In the genomic region with DNA sequence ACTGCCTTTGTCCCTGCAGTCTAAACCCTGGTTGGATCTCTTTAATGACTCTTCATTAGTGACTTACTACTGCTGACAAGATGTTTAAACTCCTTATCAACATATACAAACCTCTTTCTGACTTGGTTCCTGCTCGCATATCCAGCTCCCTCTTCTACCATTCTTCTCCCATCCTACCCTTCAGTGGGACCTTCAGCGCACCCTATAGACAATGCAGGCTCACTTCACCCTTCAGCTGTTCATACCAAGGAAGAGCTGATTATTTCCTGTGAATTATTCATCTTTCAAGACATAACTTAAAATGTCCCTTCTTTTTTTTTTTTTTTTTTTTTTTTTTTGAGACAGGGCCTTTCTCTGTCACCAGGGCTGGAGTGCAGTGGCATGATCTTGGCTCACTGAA, we compare ENCODE assay signal across 11 cellular contexts.
DNase-seq lines count a peak whose midpoint lies in the region; ATAC-seq and TF ChIP-seq lines count a peak whose summit lies in the region.
"Had no signal": no experiment of that assay in that cellular context is flagged by ENCODE, and none has a peak within 500 bp of the region (broad histone marks: within the 10 kb centered on the region; RNA-seq: fewer than 3 reads in every experiment).

No MANE protein-coding gene starts in this region.

- H4K20me1 ChIP-seq in GM23338 (replicated peaks; ENCODE audit: insufficient read depth), result no peaks in the 10 kb centered on the region; the same call in 1 of the 2 replicates

- peak; percentile 17 for DNase-seq in Daoy (ENCODE audit: low read depth)
- DNase-seq in GM23338 (ENCODE audit: low spot score), result peak; percentile 66
- peak; percentile 69 for DNase-seq in NCI-H146 treated with DMSO at 0.1 percent for 48 hours (lab: John Stamatoyannopoulos, UW; ENCODE audit: unreplicated experiment)
- DNase-seq in fibroblast of pulmonary artery (ENCODE audit: low read depth), result no peak
- DNase-seq in activated CD4-positive, alpha-beta T cell treated with anti-CD3 and anti-CD28 coated beads for 48 hours, result no peak
- DNase-seq in HK-2 (ENCODE audit: unreplicated experiment), result no peak
- no peak for DNase-seq in SKM-1 treated with dmso at 0.1 percent for 144 hours (lab: John Stamatoyannopoulos, UW; ENCODE audit: unreplicated experiment)
- DNase-seq: activated naive CD4-positive, alpha-beta T cell treated with anti-CD3 and anti-CD28 coated beads, Interleukin-2, amount 50 U/mL, for 16 hours; NCI-H1694 treated with DMSO at 0.1 percent for 48 hours; T-helper 17 cell had no signal

- no peak overlapping the region for H3K4me3 ChIP-seq in GM23338
- H3K4me3 ChIP-seq in fibroblast of pulmonary artery (replicated peaks; ENCODE audit: low read depth, low read length), result no peak overlapping the region

- ATAC-seq in GM23338, result peak; percentile 94
- ATAC-seq in HG02852 (IDR thresholded peaks at IDR 0.05; ENCODE audit: unreplicated experiment), result no peak
- ATAC-seq: T-helper 17 cell had no signal

- H3K4me3 Mint-ChIP-seq in GM23338, result no peak overlapping the region
- H3K4me3 Mint-ChIP-seq: T-helper 17 cell had no signal

- H3K27ac Mint-ChIP-seq in GM23338, result no peak overlapping the region
- H3K27ac Mint-ChIP-seq: T-helper 17 cell had no signal

- H3K36me3 ChIP-seq in GM23338 (ENCODE audit: insufficient read depth), result no peaks in the 10 kb centered on the region

- no peaks in the 10 kb centered on the region for H3K27me3 ChIP-seq in GM23338 (ENCODE audit: insufficient read depth)

- no peak overlapping the region for H2AFZ ChIP-seq in GM23338

- no peak overlapping the region for H3K27ac ChIP-seq in GM23338 (ENCODE audit: low read depth)

- H3K4me1 ChIP-seq in GM23338 (ENCODE audit: insufficient read depth), result peaks cover 28% of the 10 kb centered on the region

- TF ChIP-seq CTCF in GM23338 (conservative IDR thresholded peaks at IDR 0.05; ENCODE audit: low read depth in 2 of 2), result peak; percentile 32 to 65
- peak; percentile 15 for TF ChIP-seq CTCF in fibroblast of pulmonary artery (IDR thresholded peaks at IDR 0.05; ENCODE audit: low read length, missing control alignments)

- no peak overlapping the region for H3K4me2 ChIP-seq in GM23338

- no peaks in the 10 kb centered on the region for H3K9me3 Mint-ChIP-seq in GM23338

- peaks cover 2% of the 10 kb centered on the region for H3K27me3 Mint-ChIP-seq in GM23338 (ENCODE audit: insufficient read depth, low read depth, poor library complexity)
- H3K27me3 Mint-ChIP-seq: T-helper 17 cell had no signal

- no peaks in the 10 kb centered on the region for H3K9me2 ChIP-seq in GM23338 (ENCODE audit: insufficient read depth)

- no peaks in the 10 kb centered on the region for H3K36me3 Mint-ChIP-seq in GM23338 (ENCODE audit: low read depth)

- H3K4me1 Mint-ChIP-seq in GM23338, result peaks cover 25% of the 10 kb centered on the region

- no peaks in the 10 kb centered on the region for H3F3A ChIP-seq in GM23338 (replicated peaks; ENCODE audit: low read depth)

- peaks cover 20% of the 10 kb centered on the region for H3K79me2 ChIP-seq in GM23338 (replicated peaks; ENCODE audit: insufficient read depth)

TF ChIP-seq in GM23338, 12 proteins besides CTCF, POLR2A, EP300 and RAD21:
- TF ChIP-seq EZH2phosphoT487 (IDR thresholded peaks at IDR 0.05; ENCODE audit: unreplicated experiment) (no peak), REST (IDR thresholded peaks at IDR 0.05; ENCODE audit: unreplicated experiment) (no peak), JUNB (IDR thresholded peaks at IDR 0.05; ENCODE audit: unreplicated experiment) (no peak), NANOG (IDR thresholded peaks at IDR 0.05; ENCODE audit: borderline replicate concordance) (no peak), ZNF331 (CRISPR knock-in tag; IDR thresholded peaks at IDR 0.05; ENCODE audit: low read depth) (no peak), CREB1 (CRISPR knock-in tag; IDR thresholded peaks at IDR 0.05; ENCODE audit: low read depth) (no peak)

Comparison
In these comparisons a context has a peak if more than half of its experiments do, and no peak if none do; other contexts are left out.
1. DNase-seq: peak in Daoy (single experiment), GM23338 (single experiment) and NCI-H146 treated with DMSO at 0.1 percent for 48 hours (single experiment); none in fibroblast of pulmonary artery (single experiment), activated CD4-positive, alpha-beta T cell treated with anti-CD3 and anti-CD28 coated beads for 48 hours (single experiment), HK-2 (single experiment) and SKM-1 treated with dmso at 0.1 percent for 144 hours (single experiment).